Comparison of ENCODE assay signal across 8 cellular contexts in the genomic region with DNA sequence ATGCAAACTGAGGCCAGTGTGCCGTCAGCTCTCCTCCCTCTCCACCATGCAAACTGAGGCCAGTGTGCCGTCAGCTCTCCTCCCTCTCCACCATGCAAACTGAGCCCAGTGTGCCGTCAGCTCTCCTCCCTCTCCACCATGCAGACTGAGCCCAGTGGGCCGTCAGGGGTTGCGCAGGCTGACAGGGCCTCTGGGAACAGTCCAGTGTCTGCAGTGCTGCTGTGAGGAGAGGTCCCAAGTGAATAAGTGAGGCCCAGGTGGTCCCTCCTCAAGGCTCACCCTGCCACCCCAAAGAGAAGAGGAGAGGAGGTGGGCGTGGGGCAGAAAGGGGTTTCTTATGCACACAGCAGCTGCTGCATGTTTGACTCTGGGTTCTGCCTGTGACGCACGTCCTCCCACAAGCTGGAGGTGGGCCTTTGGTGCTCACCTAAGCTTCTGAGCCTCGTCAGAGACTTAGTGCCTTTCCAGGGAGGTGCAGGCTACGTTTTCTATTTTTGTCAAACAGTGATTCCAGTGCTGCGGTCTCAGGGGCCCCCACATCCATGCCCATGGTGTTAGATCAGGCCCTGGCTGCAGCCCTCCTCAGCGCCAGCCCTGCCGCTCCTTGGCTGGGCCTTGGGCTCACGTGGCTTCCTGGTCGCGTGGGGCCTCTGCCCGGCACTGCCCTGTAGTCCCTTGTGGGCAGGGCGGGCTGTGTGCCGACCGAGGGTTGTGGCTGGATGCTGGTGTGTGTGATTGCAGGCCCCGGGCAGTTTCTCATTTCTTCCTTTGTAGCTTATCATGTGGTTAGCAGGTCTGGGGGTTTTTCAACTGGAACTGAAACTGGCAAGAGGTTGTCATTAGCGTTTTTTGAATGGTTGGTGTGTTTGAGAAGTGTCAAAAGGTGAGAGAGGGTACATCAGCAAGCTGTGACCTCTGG. TPM values are rescaled to one million over a fixed set of nuclear protein-coding genes. Genes with fewer than 3 reads are reported as not detected.
DNase-seq lines count a peak whose midpoint lies in the region; ATAC-seq lines count a peak whose summit lies in the region.

No MANE protein-coding gene starts in this region.

- intact Hi-C loops in activated naive CD4-positive, alpha-beta T cell treated with anti-CD3 and anti-CD28 coated beads for 36 hours (cut with micrococcal nuclease), result no loop called here

- peaks cover 5% of the 10 kb centered on the region for H3K4me1 ChIP-seq in CD4-positive, CD25-positive, alpha-beta regulatory T cell (ENCODE audit: control insufficient read depth, insufficient read depth, low read length, poor library complexity, severe bottlenecking)

- no peaks in the 10 kb centered on the region for H3K9me3 ChIP-seq in CD4-positive, CD25-positive, alpha-beta regulatory T cell (ENCODE audit: control insufficient read depth in 2 of 2, low read length in 2 of 2)

- no peaks in the 10 kb centered on the region for H3K36me3 Mint-ChIP-seq in CD4-positive, CD25-positive, alpha-beta regulatory T cell
- H3K36me3 Mint-ChIP-seq in activated naive CD8-positive, alpha-beta T cell treated with anti-CD3 and anti-CD28 coated beads for 36 hours, result no peaks in the 10 kb centered on the region
- no peaks in the 10 kb centered on the region for H3K36me3 Mint-ChIP-seq in activated naive CD4-positive, alpha-beta T cell treated with anti-CD3 and anti-CD28 coated beads for 36 hours (ENCODE audit: low read depth)

- H3K27ac Mint-ChIP-seq in CD4-positive, CD25-positive, alpha-beta regulatory T cell, result peak overlapping the region in 1 of 3 donors; percentile 68
- no peak overlapping the region for H3K27ac Mint-ChIP-seq in activated naive CD8-positive, alpha-beta T cell treated with anti-CD3 and anti-CD28 coated beads for 36 hours
- H3K27ac Mint-ChIP-seq in activated naive CD4-positive, alpha-beta T cell treated with anti-CD3 and anti-CD28 coated beads for 36 hours, result no peak overlapping the region

- H3K27me3 Mint-ChIP-seq in CD4-positive, CD25-positive, alpha-beta regulatory T cell, result no peaks in the 10 kb centered on the region
- H3K27me3 Mint-ChIP-seq in activated naive CD8-positive, alpha-beta T cell treated with anti-CD3 and anti-CD28 coated beads for 36 hours, result no peaks in the 10 kb centered on the region
- no peaks in the 10 kb centered on the region for H3K27me3 Mint-ChIP-seq in activated naive CD4-positive, alpha-beta T cell treated with anti-CD3 and anti-CD28 coated beads for 36 hours (ENCODE audit: low read depth)

- no peaks in the 10 kb centered on the region for H3K27me3 ChIP-seq in CD4-positive, CD25-positive, alpha-beta regulatory T cell (ENCODE audit: control insufficient read depth, insufficient read depth, low read length)

- peaks cover 4% of the 10 kb centered on the region for H3K36me3 ChIP-seq in CD4-positive, CD25-positive, alpha-beta regulatory T cell (ENCODE audit: control insufficient read depth, insufficient read depth, low read length)

- ATAC-seq in CD4-positive, CD25-positive, alpha-beta regulatory T cell (ENCODE audit: low read depth in 2 of 2), result peak; percentile 24 to 52
- peak; percentile 79 for ATAC-seq in GM19351 (IDR thresholded peaks at IDR 0.05; ENCODE audit: unreplicated experiment)
- peak; percentile 86 for ATAC-seq in HG03175 (IDR thresholded peaks at IDR 0.05; ENCODE audit: unreplicated experiment)

- DNase-seq in CD4-positive, CD25-positive, alpha-beta regulatory T cell, result no peak
- peak; percentile 22 for DNase-seq in activated naive CD8-positive, alpha-beta T cell treated with anti-CD3 and anti-CD28 coated beads for 36 hours
- DNase-seq in putamen (ENCODE audit: low spot score), result peak; percentile 82
- DNase-seq in GF-D8 (lab: John Stamatoyannopoulos, UW), result no peak
- no peak for DNase-seq in NCI-H1930 (lab: John Stamatoyannopoulos, UW)
- no peak for DNase-seq in activated naive CD4-positive, alpha-beta T cell treated with anti-CD3 and anti-CD28 coated beads for 36 hours

- no peaks in the 10 kb centered on the region for H3K9me3 Mint-ChIP-seq in CD4-positive, CD25-positive, alpha-beta regulatory T cell
- H3K9me3 Mint-ChIP-seq in activated naive CD8-positive, alpha-beta T cell treated with anti-CD3 and anti-CD28 coated beads for 36 hours, result no peaks in the 10 kb centered on the region
- no peaks in the 10 kb centered on the region for H3K9me3 Mint-ChIP-seq in activated naive CD4-positive, alpha-beta T cell treated with anti-CD3 and anti-CD28 coated beads for 36 hours

- no peak overlapping the region for H3K4me3 Mint-ChIP-seq in CD4-positive, CD25-positive, alpha-beta regulatory T cell
- no peak overlapping the region for H3K4me3 Mint-ChIP-seq in activated naive CD8-positive, alpha-beta T cell treated with anti-CD3 and anti-CD28 coated beads for 36 hours
- H3K4me3 Mint-ChIP-seq in activated naive CD4-positive, alpha-beta T cell treated with anti-CD3 and anti-CD28 coated beads for 36 hours, result no peak overlapping the region

- CTCF ChIA-PET in activated naive CD4-positive, alpha-beta T cell treated with anti-CD3 and anti-CD28 coated beads for 36 hours (lab: Charles Lee), result no interaction called here

- no peak overlapping the region for H3K4me3 ChIP-seq in CD4-positive, CD25-positive, alpha-beta regulatory T cell (ENCODE audit: low read depth, low read length)

- H3K27ac ChIP-seq in CD4-positive, CD25-positive, alpha-beta regulatory T cell (ENCODE audit: insufficient read depth, low read length, poor library complexity, severe bottlenecking), result no peak overlapping the region

- peaks cover 6 to 28% (median 8%) of the 10 kb centered on the region in 4 donors for H3K4me1 Mint-ChIP-seq in CD4-positive, CD25-positive, alpha-beta regulatory T cell
- H3K4me1 Mint-ChIP-seq in activated naive CD8-positive, alpha-beta T cell treated with anti-CD3 and anti-CD28 coated beads for 36 hours, result peaks cover 17% of the 10 kb centered on the region
- peaks cover 2% of the 10 kb centered on the region for H3K4me1 Mint-ChIP-seq in activated naive CD4-positive, alpha-beta T cell treated with anti-CD3 and anti-CD28 coated beads for 36 hours (ENCODE audit: low read depth)

RNA-seq across cellular contexts. Expression of a gene that starts 7.1 kb away (rescaled TPM):
- total RNA-seq in CD4-positive, CD25-positive, alpha-beta regulatory T cell, result 20.5 TPM
- 1 to 10 TPM; 5.9 to 8.3 (median 6.3) TPM for polyA plus RNA-seq in CD4-positive, CD25-positive, alpha-beta regulatory T cell
- 10 to 100 TPM; 10.9 to 11.3 TPM for total RNA-seq in activated naive CD8-positive, alpha-beta T cell treated with anti-CD3 and anti-CD28 coated beads for 36 hours
- 1 to 10 TPM; 7.0 to 8.0 TPM for total RNA-seq in activated naive CD4-positive, alpha-beta T cell treated with anti-CD3 and anti-CD28 coated beads for 36 hours

RNA-seq across cellular contexts. Expression of a gene that starts 42.8 kb away (rescaled TPM):
- not detected for total RNA-seq in CD4-positive, CD25-positive, alpha-beta regulatory T cell
- not detected for polyA plus RNA-seq in CD4-positive, CD25-positive, alpha-beta regulatory T cell
- not detected for total RNA-seq in activated naive CD8-positive, alpha-beta T cell treated with anti-CD3 and anti-CD28 coated beads for 36 hours
- not detected for total RNA-seq in activated naive CD4-positive, alpha-beta T cell treated with anti-CD3 and anti-CD28 coated beads for 36 hours

Comparison
In these comparisons a context has a peak if more than half of its experiments do, and no peak if none do; other contexts are left out.
1. DNase-seq: peak in activated naive CD8-positive, alpha-beta T cell treated with anti-CD3 and anti-CD28 coated beads for 36 hours (single experiment) and putamen (single experiment); none in CD4-positive, CD25-positive, alpha-beta regulatory T cell (0 of 3), GF-D8 (single experiment), NCI-H1930 (0 of 2) and activated naive CD4-positive, alpha-beta T cell treated with anti-CD3 and anti-CD28 coated beads for 36 hours (single experiment).
2. Peak in every context shown above with its lines, with median percentiles within 50 percentile points of each other: ATAC-seq.